8 cellular contexts compared by ENCODE assay signal in genomic region chr5:59562756-59563389, GRCh38.
DNase-seq lines count a peak whose midpoint lies in the region; ATAC-seq, FAIRE-seq and TF ChIP-seq lines count a peak whose summit lies in the region.

No MANE protein-coding gene starts in this region.

- TF ChIP-seq POLR2A in GM18505 (IDR thresholded peaks at IDR 0.05; ENCODE audit: borderline replicate concordance, extremely low read depth, insufficient read depth, insufficient read length): no peak

- ATAC-seq in GM18505 (IDR thresholded peaks at IDR 0.05; ENCODE audit: unreplicated experiment) (peak; percentile 94), HG02759 (IDR thresholded peaks at IDR 0.05; ENCODE audit: unreplicated experiment) (peak; percentile 93)

- no peak for FAIRE-seq in D721Med (lab: Jason Lieb, UNC)

- no peaks in the 10 kb centered on the region for H3K9me3 ChIP-seq in skeletal muscle satellite cell (replicated peaks; ENCODE audit: low read length)
- no peaks in the 10 kb centered on the region for H3K9me3 ChIP-seq in HAP-1

- no peak for TF ChIP-seq CTCF in epithelial cell of esophagus (IDR thresholded peaks at IDR 0.05; ENCODE audit: insufficient read depth, low read depth, low read length, missing control alignments)
- no peak for TF ChIP-seq CTCF in D721Med (IDR thresholded peaks at IDR 0.05; ENCODE audit: insufficient read depth, missing control alignments)

- H3K27me3 ChIP-seq in skeletal muscle satellite cell (ENCODE audit: control insufficient read depth, insufficient read depth, low read length): no peaks in the 10 kb centered on the region
- H3K27me3 ChIP-seq in HAP-1 (ENCODE audit: low read depth): no peaks in the 10 kb centered on the region

- in situ Hi-C loops in HAP-1 (cut with MboI; ENCODE audit: low sequenced_read_pairs): no loop called here

- H3K4me1 ChIP-seq in skeletal muscle satellite cell (ENCODE audit: control insufficient read depth, insufficient read depth, low read length) (peaks cover 17% of the 10 kb centered on the region), HAP-1 (no peaks in the 10 kb centered on the region)

- peak overlapping the region; percentile 37 for H3K4me2 ChIP-seq in skeletal muscle satellite cell (ENCODE audit: low read length)

- H3K4me3 ChIP-seq in epithelial cell of esophagus (ENCODE audit: low read length): no peak overlapping the region
- no peak overlapping the region for H3K4me3 ChIP-seq in skeletal muscle satellite cell (ENCODE audit: low read length)
- no peak overlapping the region for H3K4me3 ChIP-seq in HAP-1

- H3K36me3 ChIP-seq in skeletal muscle satellite cell (ENCODE audit: insufficient read depth, low read length): no peaks in the 10 kb centered on the region
- no peaks in the 10 kb centered on the region for H3K36me3 ChIP-seq in HAP-1 (replicated peaks)

- no peak overlapping the region for H3K9ac ChIP-seq in skeletal muscle satellite cell (ENCODE audit: low read depth, low read length)

- peak; percentile 84 for DNase-seq in A172 (ENCODE audit: low spot score)
- DNase-seq in NCI-H146 treated with DMSO at 0.1 percent for 48 hours (lab: John Stamatoyannopoulos, UW; ENCODE audit: unreplicated experiment): peak; percentile 95
- peak; percentile 49 for DNase-seq in epithelial cell of esophagus (ENCODE audit: low read depth)
- no peak for DNase-seq in D721Med (ENCODE audit: insufficient read length, low spot score)
- no peak for DNase-seq in HAP-1 (ENCODE audit: low spot score in 2 of 2)

Comparison
In these comparisons a context has a peak if more than half of its experiments do, and no peak if none do; other contexts are left out.
1. DNase-seq: peak in A172 (single experiment), NCI-H146 treated with DMSO at 0.1 percent for 48 hours (single experiment) and epithelial cell of esophagus (single experiment); none in D721Med (single experiment) and HAP-1 (0 of 2).